23 cellular contexts compared by ENCODE assay signal in genomic region chr1:45682942-45683341, GRCh38. TPM values are rescaled to one million over a fixed set of nuclear protein-coding genes. Genes with fewer than 3 reads are reported as not detected.
DNase-seq lines count a peak whose midpoint lies in the region; ATAC-seq and TF ChIP-seq lines count a peak whose summit lies in the region.
"Had no signal": no experiment of that assay in that cellular context is flagged by ENCODE, and none has a peak within 500 bp of the region (broad histone marks: within the 10 kb centered on the region; RNA-seq: fewer than 3 reads in every experiment).

No MANE protein-coding gene starts in this region.

- TF ChIP-seq POLR2A in thyroid gland (IDR thresholded peaks at IDR 0.05): no peak

- BruUV-seq in PC-9 (replicated peaks; lab: Mats Ljungman, UMichigan): no TSS peak

- H3K4me3 Mint-ChIP-seq in activated T-cell treated with anti-CD3 and anti-CD28 coated beads, Interleukin-2, amount 50 U/mL, for 72 hours: peak overlapping the region in 1 of 2 donors; percentile 39
- H3K4me3 Mint-ChIP-seq in activated T-cell treated with anti-CD3 and anti-CD28 coated beads, Interleukin-2, amount 50 U/mL, for 4 hours: no peak overlapping the region
- H3K4me3 Mint-ChIP-seq: activated CD4-positive, alpha-beta memory T cell treated with anti-CD3 and anti-CD28 coated beads for 36 hours; central memory CD8-positive, alpha-beta T cell; T-helper 2 cell treated with Interferon-gamma antibody and Interleukin-4, amounts not matched to agents 5 μg/mL and 100 μg/mL, for 36 hours had no signal

- intact Hi-C loops in PC-9 (cut with micrococcal nuclease; ENCODE audit: unreplicated experiment) (loop anchor here (10.0 kb wide), 2 partner anchors 562 to 1008 kb away; partner anchors contain the start of genes ARMH1, RAD54L and TMEM53), psoas muscle (cut with DNase I) (loop anchor here in 1 of 2 donors (10.0 kb wide), 1 partner anchor 122 kb away; the partner anchor contains the start of gene MAST2), thyroid gland (cut with DNase I) (loop anchor here (10.0 kb wide), 1 partner anchor 72 kb away; the partner anchor contains the start of gene IPP)

- DNase-seq in activated T-cell treated with anti-CD3 and anti-CD28 coated beads, Interleukin-2, amount 50 U/mL, for 72 hours: no peak
- no peak for DNase-seq in activated T-cell treated with anti-CD3 and anti-CD28 coated beads, Interleukin-2, amount 50 U/mL, for 4 hours
- DNase-seq in PC-9: no peak
- DNase-seq in hepatocyte (ENCODE audit: low spot score): no peak
- DNase-seq in psoas muscle: no peak
- DNase-seq in thyroid gland: no peak
- no peak for DNase-seq in HCEC 1CT
- DNase-seq in BE2C: no peak
- DNase-seq: activated CD4-positive, alpha-beta memory T cell treated with anti-CD3 and anti-CD28 coated beads for 36 hours; AML-193; left colon; NCI-H1436 treated with DMSO at 0.1 percent for 48 hours; NCI-H748 treated with DMSO at 0.1 percent for 48 hours; spleen; stimulated activated CD4-positive, alpha-beta T cell treated with anti-CD3 and anti-CD28 coated beads, Interleukin-4, amount 100 ng/mL, for 4 hours; stomach; upper lobe of left lung had no signal

- H3K27ac Mint-ChIP-seq in activated T-cell treated with anti-CD3 and anti-CD28 coated beads, Interleukin-2, amount 50 U/mL, for 72 hours: peak overlapping the region; percentile 54
- H3K27ac Mint-ChIP-seq: activated CD4-positive, alpha-beta memory T cell treated with anti-CD3 and anti-CD28 coated beads for 36 hours; T-helper 2 cell treated with Interferon-gamma antibody and Interleukin-4, amounts not matched to agents 5 μg/mL and 100 μg/mL, for 36 hours had no signal

- CTCF ChIA-PET in PC-9 (lab: Charles Lee): interaction anchor here (0.6 kb wide), 1 partner anchor 25 kb away, joined by 3 read pairs; no protein-coding TSS in a partner anchor

- 91% methylated on average over 6 of the region's 6 CpGs for WGBS in hepatocyte (ENCODE audit: low lambda C conversion rate, missing lambda C conversion rate)
- 65 to 83% (median 66%) methylated on average over 6 of the region's 6 CpGs for whole genome bisulfite sequencing in psoas muscle, 3 donors
- WGBS in thyroid gland, 2 donors: 83 to 86% methylated on average over 6 of the region's 6 CpGs

- POLR2A ChIA-PET in PC-9 (lab: Charles Lee; ENCODE audit: unreplicated experiment): no interaction called here

- H4K20me1 ChIP-seq in PC-9 (ENCODE audit: insufficient read depth): peaks cover 64% of the 10 kb centered on the region
- H4K20me1 ChIP-seq in hepatocyte (ENCODE audit: insufficient read depth, poor library complexity, severe bottlenecking): peaks cover 69% of the 10 kb centered on the region

- ATAC-seq in activated T-cell treated with anti-CD3 and anti-CD28 coated beads, Interleukin-2, amount 50 U/mL, for 72 hours (replicated peaks in 1 of 2): no peak
- ATAC-seq in activated T-cell treated with anti-CD3 and anti-CD28 coated beads, Interleukin-2, amount 50 U/mL, for 4 hours: no peak
- no peak for ATAC-seq in psoas muscle
- ATAC-seq: esophagus mucosa, HCT116, left colon had no signal

- TF ChIP-seq CTCF in PC-9 (conservative IDR thresholded peaks at IDR 0.05) (no peak), hepatocyte (IDR thresholded peaks at IDR 0.05; ENCODE audit: poor library complexity) (no peak), psoas muscle (IDR thresholded peaks at IDR 0.05) (no peak), thyroid gland (IDR thresholded peaks at IDR 0.05) (no peak), BE2C (IDR thresholded peaks at IDR 0.05; ENCODE audit: low read depth, low read length) (no peak)

- H3K27me3 ChIP-seq in PC-9 (ENCODE audit: insufficient read depth, low read depth): no peaks in the 10 kb centered on the region
- no peaks in the 10 kb centered on the region for H3K27me3 ChIP-seq in hepatocyte
- H3K27me3 ChIP-seq in psoas muscle (ENCODE audit: insufficient read depth in 3 of 3, low read length in 2 of 3): no peaks in the 10 kb centered on the region
- no peaks in the 10 kb centered on the region for H3K27me3 ChIP-seq in thyroid gland
- no peaks in the 10 kb centered on the region for H3K27me3 ChIP-seq in BE2C
- H3K27me3 ChIP-seq: SJSA1, spleen, stomach, upper lobe of left lung had no signal

- no peaks in the 10 kb centered on the region for H3K9me3 Mint-ChIP-seq in activated T-cell treated with anti-CD3 and anti-CD28 coated beads, Interleukin-2, amount 50 U/mL, for 72 hours
- no peaks in the 10 kb centered on the region for H3K9me3 Mint-ChIP-seq in activated T-cell treated with anti-CD3 and anti-CD28 coated beads, Interleukin-2, amount 50 U/mL, for 4 hours
- H3K9me3 Mint-ChIP-seq: activated CD4-positive, alpha-beta memory T cell treated with anti-CD3 and anti-CD28 coated beads for 36 hours; central memory CD8-positive, alpha-beta T cell; T-helper 2 cell treated with Interferon-gamma antibody and Interleukin-4, amounts not matched to agents 5 μg/mL and 100 μg/mL, for 36 hours had no signal

- H3K4me3 ChIP-seq in PC-9 (no peak overlapping the region), hepatocyte (no peak overlapping the region), psoas muscle (peak overlapping the region; percentile 13), thyroid gland (replicated peaks in 1 of 3) (no peak overlapping the region), BE2C (ENCODE audit: low read depth, low read length) (no peak overlapping the region)
- H3K4me3 ChIP-seq: SJSA1, spleen, upper lobe of left lung had no signal

- peaks cover 7% of the 10 kb centered on the region; the same call in 1 of the 2 replicates for H3F3A ChIP-seq in PC-9 (ENCODE audit: insufficient read depth, low read depth)

- peaks cover 89% of the 10 kb centered on the region for H3K79me2 ChIP-seq in PC-9 (ENCODE audit: low read depth)
- peaks cover 83% of the 10 kb centered on the region for H3K79me2 ChIP-seq in hepatocyte

- no peak overlapping the region for H3K27ac ChIP-seq in PC-9
- no peak overlapping the region for H3K27ac ChIP-seq in hepatocyte
- peak overlapping the region; percentile 56 for H3K27ac ChIP-seq in psoas muscle
- H3K27ac ChIP-seq in thyroid gland: peak overlapping the region in 1 of 3 donors; percentile 43
- H3K27ac ChIP-seq: 22Rv1, SJSA1, spleen had no signal

- H2AFZ ChIP-seq in PC-9 (no peak overlapping the region), hepatocyte (no peak overlapping the region)

- peaks cover 8% of the 10 kb centered on the region for H3K4me1 ChIP-seq in PC-9 (replicated peaks; ENCODE audit: insufficient read depth)
- peaks cover 48% of the 10 kb centered on the region for H3K4me1 ChIP-seq in hepatocyte (ENCODE audit: insufficient read depth)
- peaks cover 60% of the 10 kb centered on the region for H3K4me1 ChIP-seq in psoas muscle
- H3K4me1 ChIP-seq in thyroid gland: peaks cover 51 to 58% of the 10 kb centered on the region in 2 donors
- H3K4me1 ChIP-seq in BE2C: no peaks in the 10 kb centered on the region

- peaks cover 1 to 3% of the 10 kb centered on the region in 2 donors for H3K36me3 Mint-ChIP-seq in activated T-cell treated with anti-CD3 and anti-CD28 coated beads, Interleukin-2, amount 50 U/mL, for 72 hours (ENCODE audit: insufficient read depth in 2 of 2)
- H3K36me3 Mint-ChIP-seq in activated T-cell treated with anti-CD3 and anti-CD28 coated beads, Interleukin-2, amount 50 U/mL, for 4 hours (ENCODE audit: insufficient read depth): no peaks in the 10 kb centered on the region

- H3K9me3 ChIP-seq in PC-9 (ENCODE audit: insufficient read depth, low read depth) (no peaks in the 10 kb centered on the region), hepatocyte (ENCODE audit: low read depth) (no peaks in the 10 kb centered on the region), psoas muscle (no peaks in the 10 kb centered on the region), thyroid gland (no peaks in the 10 kb centered on the region), BE2C (no peaks in the 10 kb centered on the region)
- H3K9me3 ChIP-seq: SJSA1, spleen, stomach, upper lobe of left lung had no signal

- H3K4me2 ChIP-seq in PC-9 (peak overlapping the region; percentile 29; the same call in 1 of the 2 replicates), hepatocyte (peak overlapping the region; percentile 82)

- H3K36me3 ChIP-seq in PC-9 (ENCODE audit: low read depth) (0 out of 2 replicates have a peak, but pooled peaks cover 6% of the 10 kb centered on the region), hepatocyte (replicated peaks; ENCODE audit: insufficient read depth, low read depth) (no peaks in the 10 kb centered on the region), psoas muscle (ENCODE audit: insufficient read depth in 1 of 2, low read depth in 1 of 2) (no peaks in the 10 kb centered on the region), thyroid gland (no peaks in the 10 kb centered on the region), BE2C (no peaks in the 10 kb centered on the region)
- H3K36me3 ChIP-seq: spleen, stomach, upper lobe of left lung had no signal

- no peaks in the 10 kb centered on the region for H3K9me2 ChIP-seq in PC-9 (ENCODE audit: insufficient read depth)
- H3K9me2 ChIP-seq in hepatocyte (replicated peaks; ENCODE audit: insufficient read depth): no peaks in the 10 kb centered on the region

- H3K4me1 Mint-ChIP-seq in activated T-cell treated with anti-CD3 and anti-CD28 coated beads, Interleukin-2, amount 50 U/mL, for 72 hours (ENCODE audit: low read depth): peaks cover 65% of the 10 kb centered on the region
- peaks cover 60% of the 10 kb centered on the region for H3K4me1 Mint-ChIP-seq in activated T-cell treated with anti-CD3 and anti-CD28 coated beads, Interleukin-2, amount 50 U/mL, for 4 hours (ENCODE audit: low read depth)

- no peaks in the 10 kb centered on the region for H3K27me3 Mint-ChIP-seq in activated T-cell treated with anti-CD3 and anti-CD28 coated beads, Interleukin-2, amount 50 U/mL, for 72 hours (ENCODE audit: low read depth)
- H3K27me3 Mint-ChIP-seq in activated T-cell treated with anti-CD3 and anti-CD28 coated beads, Interleukin-2, amount 50 U/mL, for 4 hours (ENCODE audit: low read depth): no peaks in the 10 kb centered on the region
- H3K27me3 Mint-ChIP-seq: activated CD4-positive, alpha-beta memory T cell treated with anti-CD3 and anti-CD28 coated beads for 36 hours; central memory CD8-positive, alpha-beta T cell had no signal

RNA-seq across cellular contexts. Expression of gene GPBP1L1, which starts 3.4 kb away (rescaled TPM):
- total RNA-seq in activated T-cell treated with anti-CD3 and anti-CD28 coated beads, Interleukin-2, amount 50 U/mL, for 72 hours: 100 to 1,000 TPM; 140 to 146 TPM
- total RNA-seq in activated T-cell treated with anti-CD3 and anti-CD28 coated beads, Interleukin-2, amount 50 U/mL, for 4 hours: 10 to 100 TPM; 76.0 to 95.6 (median 93.2) TPM
- 124 and 138 TPM in 2 replicates for total RNA-seq in PC-9 (2021)
- total RNA-seq in hepatocyte: 95.8 and 115 TPM in 2 replicates
- 56.9 and 67.9 TPM in 2 replicates for polyA plus RNA-seq in hepatocyte
- total RNA-seq in psoas muscle: 10 to 100 TPM; 52.2 to 71.0 (median 64.1) TPM
- polyA plus RNA-seq in psoas muscle: 10 to 100 TPM; 25.8 to 74.4 (median 39.4) TPM
- total RNA-seq in thyroid gland: 100 to 1,000 TPM; 146 to 220 (median 176) TPM
- 44.0 TPM for polyA plus RNA-seq in BE2C (2012; ENCODE audit: insufficient read depth, insufficient read length, low read depth)

RNA-seq across cellular contexts. Expression of gene TMEM69, which starts 5.0 kb away (rescaled TPM):
- total RNA-seq in activated T-cell treated with anti-CD3 and anti-CD28 coated beads, Interleukin-2, amount 50 U/mL, for 72 hours: 10 to 100 TPM; 28.3 to 30.3 TPM
- total RNA-seq in activated T-cell treated with anti-CD3 and anti-CD28 coated beads, Interleukin-2, amount 50 U/mL, for 4 hours: 10 to 100 TPM; 38.1 to 42.9 (median 40.6) TPM
- total RNA-seq in PC-9 (2021) (25.5 and 49.4 TPM in 2 replicates), hepatocyte (30.1 and 33.5 TPM in 2 replicates), psoas muscle (10 to 100 TPM; 15.3 to 21.9 (median 19.5) TPM), thyroid gland (10 to 100 TPM; 15.7 to 30.9 (median 25.7) TPM)
- polyA plus RNA-seq in hepatocyte (30.6 and 36.5 TPM in 2 replicates), psoas muscle (10 to 100 TPM; 16.6 to 50.8 (median 26.9) TPM)
- polyA plus RNA-seq in BE2C (2012; ENCODE audit: insufficient read depth, insufficient read length, low read depth): 12.9 TPM

RNA-seq across cellular contexts. Expression of gene CCDC17, which starts 59.1 kb away (rescaled TPM):
- total RNA-seq in activated T-cell treated with anti-CD3 and anti-CD28 coated beads, Interleukin-2, amount 50 U/mL, for 72 hours: 1 to 10 TPM; 5.2 to 5.9 TPM
- 1 to 10 TPM; 1.1 to 2.3 (median 1.6) TPM for total RNA-seq in activated T-cell treated with anti-CD3 and anti-CD28 coated beads, Interleukin-2, amount 50 U/mL, for 4 hours
- total RNA-seq in PC-9 (2021): 5.6 and 6.6 TPM in 2 replicates
- 1.3 and 1.4 TPM in 2 replicates for total RNA-seq in hepatocyte
- polyA plus RNA-seq in hepatocyte: 0.73 and 1.4 TPM in 2 replicates
- total RNA-seq in psoas muscle: 1 to 10 TPM; 1.2 to 1.7 (median 1.3) TPM
- polyA plus RNA-seq in psoas muscle: 1 to 10 TPM in 2 of 3 donors, under 1 TPM in 1; 0.69 to 2.1 (median 1.1) TPM
- 1 to 10 TPM; 3.5 to 5.3 (median 3.8) TPM for total RNA-seq in thyroid gland
- polyA plus RNA-seq in BE2C (2012; ENCODE audit: insufficient read depth, insufficient read length, low read depth): 0.36 TPM
